ENCODE assay signal across 21 cellular contexts in the genomic region with DNA sequence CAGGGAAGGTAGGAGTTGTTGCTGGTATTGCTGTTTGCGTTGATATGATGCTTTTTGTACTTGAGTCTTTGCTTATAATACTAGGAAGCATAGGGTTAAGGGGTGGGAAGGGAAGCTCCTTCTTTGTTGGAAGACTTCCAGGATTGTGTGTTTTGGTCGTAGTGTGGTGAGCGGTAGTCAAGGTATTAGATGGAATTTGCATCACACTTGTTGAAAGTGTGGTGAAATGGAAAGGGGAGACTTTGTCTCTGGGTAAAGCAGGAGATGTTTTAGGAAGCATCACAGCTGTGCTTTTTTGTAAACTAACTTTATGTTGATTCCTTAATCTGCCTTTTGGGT. TPM values are rescaled to one million over a fixed set of nuclear protein-coding genes. Genes with fewer than 3 reads are reported as not detected.
DNase-seq lines count a peak whose midpoint lies in the region.
"Had no signal": no experiment of that assay in that cellular context is flagged by ENCODE, and none has a peak within 500 bp of the region (broad histone marks: within the 10 kb centered on the region; RNA-seq: fewer than 3 reads in every experiment).

No MANE protein-coding gene starts in this region.

- H3K4me3 ChIP-seq in GM23248 (no peak overlapping the region), Karpas-422 (ENCODE audit: low read length) (no peak overlapping the region)
- H3K4me3 ChIP-seq: A549; BLaER1 treated with 17β-estradiol and CSF1 and Interleukin-3, amounts not matched to agents 10 nM and 100 nM; SJSA1 had no signal

- H3F3A ChIP-seq in GM23248 (ENCODE audit: insufficient read depth), result peaks cover 12% of the 10 kb centered on the region; the same call in 1 of the 2 replicates

- H3K27ac ChIP-seq in GM23248 (peak overlapping the region; percentile 40; the same call in 1 of the 2 replicates), Karpas-422 (ENCODE audit: low read length) (no peak overlapping the region)
- H3K27ac ChIP-seq: A549, SJSA1 had no signal

- H4K20me1 ChIP-seq in GM23248 (ENCODE audit: insufficient read depth) (no peaks in the 10 kb centered on the region), Karpas-422 (ENCODE audit: insufficient read depth, low read depth, low read length) (no peaks in the 10 kb centered on the region)
- H4K20me1 ChIP-seq: BLaER1 treated with 17β-estradiol and CSF1 and Interleukin-3, amounts not matched to agents 10 nM and 100 nM had no signal

- H3K9me3 ChIP-seq in GM23248 (ENCODE audit: low read depth) (no peaks in the 10 kb centered on the region), Karpas-422 (ENCODE audit: low read length) (no peaks in the 10 kb centered on the region)
- H3K9me3 ChIP-seq: A549, SJSA1 had no signal

- H3K9me2 ChIP-seq in GM23248 (ENCODE audit: insufficient read depth), result no peaks in the 10 kb centered on the region
- no peaks in the 10 kb centered on the region for H3K9me2 ChIP-seq in Karpas-422 (replicated peaks; ENCODE audit: insufficient read depth, low read length)

- H3K4me1 ChIP-seq in GM23248 (ENCODE audit: insufficient read depth), result peaks cover 12% of the 10 kb centered on the region
- H3K4me1 ChIP-seq in Karpas-422 (ENCODE audit: low read length), result no peaks in the 10 kb centered on the region
- H3K4me1 ChIP-seq: A549 had no signal

- no peak for DNase-seq in GM23248
- DNase-seq in KBM-7, result peak; percentile 63
- peak; percentile 56 for DNase-seq in RPMI7951 (ENCODE audit: low read depth)
- DNase-seq in glomerular visceral epithelial cell (ENCODE audit: extremely low spot score), result peak; percentile 30
- no peak for DNase-seq in NCI-H2081 (lab: John Stamatoyannopoulos, UW)
- no peak for DNase-seq in Karpas-422
- DNase-seq in activated T-cell treated with anti-CD3 and anti-CD28 coated beads for 4 hours, result no peak
- DNase-seq: CD4-positive, alpha-beta T cell; DMS53; H9; NCI-H2029; NCI-H2227 treated with DMSO at 0.1 percent for 48 hours; NCI-H510A; NCI-H69; Right ventricle myocardium superior; RPMI8226; T-helper 1 cell had no signal

- H3K27me3 ChIP-seq in GM23248 (replicated peaks; ENCODE audit: insufficient read depth) (no peaks in the 10 kb centered on the region), Karpas-422 (ENCODE audit: low read length) (no peaks in the 10 kb centered on the region)
- H3K27me3 ChIP-seq: BLaER1 treated with 17β-estradiol and CSF1 and Interleukin-3, amounts not matched to agents 10 nM and 100 nM; SJSA1 had no signal

- H2AFZ ChIP-seq in GM23248 (no peak overlapping the region), Karpas-422 (ENCODE audit: low read length) (no peak overlapping the region)

- H3K4me2 ChIP-seq in GM23248 (ENCODE audit: unreplicated experiment) (no peak overlapping the region), Karpas-422 (ENCODE audit: low read depth, low read length, poor library complexity, severe bottlenecking) (no peak overlapping the region)
- H3K4me2 ChIP-seq: A549 had no signal

- in situ Hi-C loops in GM23248 (cut with MboI) (loop anchor here (10.0 kb wide), 1 partner anchor 469 kb away; no protein-coding TSS in a partner anchor), KBM-7 (cut with MboI; ENCODE audit: low pct_unique_long_range_greater_than_20kb, low sequenced_read_pairs) (no loop called here)

- H3K36me3 ChIP-seq in GM23248 (ENCODE audit: low read depth), result no peaks in the 10 kb centered on the region
- H3K36me3 ChIP-seq in Karpas-422 (ENCODE audit: insufficient read depth, low read length), result no peaks in the 10 kb centered on the region
- H3K36me3 ChIP-seq: BLaER1 treated with 17β-estradiol and CSF1 and Interleukin-3, amounts not matched to agents 10 nM and 100 nM; SJSA1 had no signal

- 79 to 84% methylated on average over 3 of the region's 3 CpGs for WGBS in GM23248 (ENCODE audit: low coverage in 1 of 2, low lambda C conversion rate in 2 of 2, missing lambda C conversion rate in 2 of 2), 2 experiments

- no peaks in the 10 kb centered on the region for H3K79me2 ChIP-seq in GM23248 (ENCODE audit: insufficient read depth)
- no peaks in the 10 kb centered on the region for H3K79me2 ChIP-seq in Karpas-422 (ENCODE audit: low read length)

- H3K9ac ChIP-seq in GM23248 (no peak overlapping the region), Karpas-422 (ENCODE audit: low read length) (no peak overlapping the region)
- H3K9ac ChIP-seq: BLaER1 treated with 17β-estradiol and CSF1 and Interleukin-3, amounts not matched to agents 10 nM and 100 nM had no signal

RNA-seq across cellular contexts. Expression of a gene that starts 14.9 kb away (rescaled TPM):
- total RNA-seq in GM23248 (2014; rRNA removed; shearing (Covaris generic)), result not detected in 2 replicates
- 0.09 and 0.19 TPM in 2 replicates for polyA plus RNA-seq in GM23248 (2016; fragmentation: Nextera tagmentation; extraction: Ambion mirVana)
- 0.36 and 0.59 TPM in 2 replicates for total RNA-seq in RPMI7951 (2014; rRNA removed; shearing (Covaris generic))
- total RNA-seq in Karpas-422 (2014; rRNA removed; shearing (Covaris generic); ENCODE audit: low replicate concordance), result 0.07 TPM in 1 of 2 replicates, not detected in the other
- total RNA-seq: CD4-positive, alpha-beta T cell; Daoy had no signal

Comparison
In these comparisons a context has a peak if more than half of its experiments do, and no peak if none do; other contexts are left out.
1. DNase-seq: peak in KBM-7 (single experiment), RPMI7951 (single experiment) and glomerular visceral epithelial cell (single experiment); none in GM23248 (single experiment), NCI-H2081 (0 of 2), Karpas-422 (single experiment) and activated T-cell treated with anti-CD3 and anti-CD28 coated beads for 4 hours (single experiment).